8 cellular contexts compared by ENCODE assay signal in genomic region chr19:3366761-3367571, GRCh38. TPM values are rescaled to one million over a fixed set of nuclear protein-coding genes. Genes with fewer than 3 reads are reported as not detected.
DNase-seq lines count a peak whose midpoint lies in the region; ATAC-seq and TF ChIP-seq lines count a peak whose summit lies in the region.

No MANE protein-coding gene starts in this region.

- TF ChIP-seq POLR2A in right lobe of liver (IDR thresholded peaks at IDR 0.05) = peak; percentile 77

- H3K27ac ChIP-seq in caudate nucleus (ENCODE audit: low read depth, low read length) (peak overlapping the region; percentile 78), right lobe of liver (peak overlapping the region; percentile 89 to 97 (median 95)), thoracic aorta (peak overlapping the region; percentile 94 to 98)

- 1% methylated on average over 24 of the region's 61 CpGs for WGBS in right lobe of liver (ENCODE audit: insufficient coverage, low coverage, low lambda C conversion rate, missing lambda C conversion rate)

- no peaks in the 10 kb centered on the region for H3K9me3 ChIP-seq in right lobe of liver
- no peaks in the 10 kb centered on the region for H3K9me3 ChIP-seq in thoracic aorta

- no peaks in the 10 kb centered on the region for H3K36me3 ChIP-seq in right lobe of liver
- no peaks in the 10 kb centered on the region for H3K36me3 ChIP-seq in thoracic aorta

- peaks cover 0 to 22% (median 2%) of the 10 kb centered on the region in 4 donors for H3K4me1 ChIP-seq in right lobe of liver
- H3K4me1 ChIP-seq in thoracic aorta (ENCODE audit: control insufficient read depth in 1 of 2, low read depth in 2 of 2) = peaks cover 36 to 75% of the 10 kb centered on the region in 2 donors

- H3K27me3 ChIP-seq in right lobe of liver = no peaks in the 10 kb centered on the region
- H3K27me3 ChIP-seq in thoracic aorta (replicated peaks; ENCODE audit: insufficient read depth) = no peaks in the 10 kb centered on the region

- H3K4me3 ChIP-seq in right lobe of liver = peak overlapping the region; percentile 81 to 90 (median 90)
- peak overlapping the region; percentile 99 for H3K4me3 ChIP-seq in thoracic aorta

- TF ChIP-seq CTCF in right lobe of liver (IDR thresholded peaks at IDR 0.05) (no peak), thoracic aorta (IDR thresholded peaks at IDR 0.05) (no peak)

- intact Hi-C loops in right lobe of liver (cut with DNase I) = loop anchor here in 1 of 2 donors (5.0 to 10.0 kb wide), 2 partner anchors 35 to 58 kb away; no protein-coding TSS in a partner anchor

- peak; percentile 36 for DNase-seq in SIG-M5 treated with dmso at 0.1 percent for 504 hours (lab: John Stamatoyannopoulos, UW; ENCODE audit: unreplicated experiment)
- no peak for DNase-seq in SIG-M5 (lab: John Stamatoyannopoulos, UW)
- DNase-seq in NOMO-1 treated with DMSO at 0.1 percent for 48 hours (lab: John Stamatoyannopoulos, UW; ENCODE audit: unreplicated experiment) = peak; percentile 49
- peak in 20 of 61 donors; percentile 18 to 77 (median 41) for DNase-seq in caudate nucleus (lab: John Stamatoyannopoulos, UW)
- peak; percentile 77 to 85 (median 84) for DNase-seq in right lobe of liver
- DNase-seq in thoracic aorta (ENCODE audit: low spot score) = no peak

- peak; percentile 41 to 57 (median 55) for ATAC-seq in right lobe of liver
- ATAC-seq in thoracic aorta (ENCODE audit: insufficient number of reproducible peaks, low FRiP score, low read depth) = no peak
- no peak for ATAC-seq in GM21717 (IDR thresholded peaks at IDR 0.05; ENCODE audit: unreplicated experiment)
- no peak for ATAC-seq in GM18909 (IDR thresholded peaks at IDR 0.05; ENCODE audit: poor library complexity, unreplicated experiment)

RNA-seq across cellular contexts. Expression of gene NFIC, which starts 0.6 kb away (rescaled TPM):
- total RNA-seq in right lobe of liver (100 to 1,000 TPM in 4 of 6 experiments, 10 to 100 TPM in 2; 94.6 to 168 (median 120) TPM), thoracic aorta (100 to 1,000 TPM; 178 to 203 TPM)

Comparison
In these comparisons a context has a peak if more than half of its experiments do, and no peak if none do; other contexts are left out.
1. DNase-seq: peak in SIG-M5 treated with dmso at 0.1 percent for 504 hours (single experiment), NOMO-1 treated with DMSO at 0.1 percent for 48 hours (single experiment) and right lobe of liver (3 of 3); none in SIG-M5 (single experiment) and thoracic aorta (single experiment).
2. ATAC-seq: peak in right lobe of liver (4 of 4); none in thoracic aorta (single experiment), GM21717 (single experiment) and GM18909 (single experiment).
3. Peak in every context shown above with its lines, with median percentiles within 50 percentile points of each other: H3K27ac ChIP-seq.